Comparison of ENCODE assay signal across 12 cellular contexts in genomic region chr19:47730521-47730889, GRCh38. TPM values are rescaled to one million over a fixed set of nuclear protein-coding genes. Genes with fewer than 3 reads are reported as not detected.
DNase-seq lines count a peak whose midpoint lies in the region; ATAC-seq, FAIRE-seq and TF ChIP-seq lines count a peak whose summit lies in the region.
"Had no signal": no experiment of that assay in that cellular context is flagged by ENCODE, and none has a peak within 500 bp of the region (broad histone marks: within the 10 kb centered on the region; RNA-seq: fewer than 3 reads in every experiment).

No MANE protein-coding gene starts in this region.

- peaks cover 11% of the 10 kb centered on the region for H3K4me1 ChIP-seq in Caco-2
- H3K4me1 ChIP-seq in PC-3 (ENCODE audit: insufficient read depth, low read length): peaks cover 16% of the 10 kb centered on the region
- peaks cover 23% of the 10 kb centered on the region for H3K4me1 ChIP-seq in endothelial cell of umbilical vein (ENCODE audit: control insufficient read depth, extremely low read depth, insufficient read depth, low read length)
- H3K4me1 ChIP-seq in sigmoid colon: peaks cover 0 to 49% (median 47%) of the 10 kb centered on the region in 4 donors

- no peaks in the 10 kb centered on the region for H3K36me3 ChIP-seq in Caco-2 (ENCODE audit: control insufficient read depth, insufficient read depth, low read length)
- no peaks in the 10 kb centered on the region for H3K36me3 ChIP-seq in PC-3 (ENCODE audit: low read depth, low read length)
- peaks cover 12 to 24% of the 10 kb centered on the region in 2 experiments for H3K36me3 ChIP-seq in endothelial cell of umbilical vein (ENCODE audit: control insufficient read depth in 2 of 2, extremely low read depth in 1 of 2, insufficient read depth in 2 of 2, low read length in 2 of 2)
- peaks cover 11 to 80% (median 45%) of the 10 kb centered on the region in 4 donors for H3K36me3 ChIP-seq in sigmoid colon

- H3K27me3 ChIP-seq in Caco-2 (replicated peaks; ENCODE audit: control insufficient read depth, insufficient read depth, low read length): no peaks in the 10 kb centered on the region
- H3K27me3 ChIP-seq in PC-3 (ENCODE audit: low read length): no peaks in the 10 kb centered on the region
- no peaks in the 10 kb centered on the region for H3K27me3 ChIP-seq in endothelial cell of umbilical vein (ENCODE audit: control insufficient read depth in 2 of 2, insufficient read depth in 2 of 2, low read length in 2 of 2)
- H3K27me3 ChIP-seq in sigmoid colon: no peaks in the 10 kb centered on the region
- H3K27me3 ChIP-seq: foreskin keratinocyte had no signal

- intact Hi-C loops in Caco-2 (cut with micrococcal nuclease; ENCODE audit: unreplicated experiment): loop anchor here (1.0 kb wide), 1 partner anchor 8 kb away; no protein-coding TSS in a partner anchor
- intact Hi-C loops in PC-3 (cut with micrococcal nuclease): no loop called here
- intact Hi-C loops in endothelial cell of umbilical vein (cut with micrococcal nuclease): loop anchor here (1.0 kb wide), 1 partner anchor 17 kb away; the partner anchor contains the start of gene EHD2
- intact Hi-C loops in sigmoid colon (cut with DNase I): no loop called here

- POLR2A ChIA-PET in Caco-2 (lab: Charles Lee): no interaction called here
- POLR2A ChIA-PET in PC-3 (lab: Charles Lee; ENCODE audit: unreplicated experiment): no interaction called here
- POLR2A ChIA-PET in endothelial cell of umbilical vein (lab: Charles Lee): interaction anchor here (1.4 to 1.6 kb wide), 2 partner anchors 11 to 17 kb away, joined by 3 to 4 read pairs; no protein-coding TSS in a partner anchor

- H3K9ac ChIP-seq in PC-3 (ENCODE audit: low read length) (no peak overlapping the region), endothelial cell of umbilical vein (replicated peaks; ENCODE audit: extremely low read depth, insufficient read depth, low read length) (no peak overlapping the region)

- H3K36me3 Mint-ChIP-seq in Caco-2 (ENCODE audit: insufficient read depth, unreplicated experiment): peaks cover 38% of the 10 kb centered on the region

- no peaks in the 10 kb centered on the region for H3K9me2 ChIP-seq in PC-3 (replicated peaks; ENCODE audit: low read length)

- peak overlapping the region; percentile 41 for H3K4me2 ChIP-seq in PC-3 (ENCODE audit: low read length)
- no peak overlapping the region for H3K4me2 ChIP-seq in endothelial cell of umbilical vein (ENCODE audit: insufficient read depth, low read length)

- TF ChIP-seq POLR2A in endothelial cell of umbilical vein (IDR thresholded peaks at IDR 0.05; ENCODE audit: low read depth, low read length) (no peak), sigmoid colon (IDR thresholded peaks at IDR 0.05) (no peak)

- FAIRE-seq in endothelial cell of umbilical vein (lab: Jason Lieb, UNC): no peak

- H3K79me2 ChIP-seq in PC-3 (ENCODE audit: low read length) (no peaks in the 10 kb centered on the region), endothelial cell of umbilical vein (ENCODE audit: control insufficient read depth, insufficient read depth, low read length) (peaks cover 13% of the 10 kb centered on the region)

- ATAC-seq in PC-3 (no peak), HG02970 (IDR thresholded peaks at IDR 0.05; ENCODE audit: low FRiP score, unreplicated experiment) (no peak)

- CTCF ChIA-PET in Caco-2 (lab: Charles Lee): interaction anchor here (1.6 kb wide), 1 partner anchor 18 kb away, joined by 11 read pairs; the partner anchor contains the start of gene EHD2
- CTCF ChIA-PET in PC-3 (lab: Charles Lee): no interaction called here
- CTCF ChIA-PET in endothelial cell of umbilical vein (lab: Charles Lee): interaction anchor here (1.4 to 4.2 kb wide), 3 partner anchors 13 to 24 kb away, joined by 5 to 47 read pairs (median 5); partner anchors contain the start of gene EHD2

- H3K9me3 ChIP-seq in Caco-2: no peaks in the 10 kb centered on the region
- no peaks in the 10 kb centered on the region for H3K9me3 ChIP-seq in PC-3 (ENCODE audit: low read length)
- no peaks in the 10 kb centered on the region for H3K9me3 ChIP-seq in endothelial cell of umbilical vein (replicated peaks; ENCODE audit: control insufficient read depth, insufficient read depth, low read length)
- H3K9me3 ChIP-seq in sigmoid colon: no peaks in the 10 kb centered on the region

- no peak for TF ChIP-seq EP300 in sigmoid colon (IDR thresholded peaks at IDR 0.05)

- BruUV-seq in Caco-2 (replicated peaks; lab: Mats Ljungman, UMichigan) (no TSS peak), PC-3 (replicated peaks; lab: Mats Ljungman, UMichigan) (no TSS peak), endothelial cell of umbilical vein (replicated peaks; lab: Mats Ljungman, UMichigan) (no TSS peak)

- H3K4me3 ChIP-seq in Caco-2 (ENCODE audit: low read depth, low read length) (peak overlapping the region; percentile 44), PC-3 (ENCODE audit: low read length) (0 out of 2 replicates have a peak overlapping the region, but pooled peaks have one; percentile 74), endothelial cell of umbilical vein (replicated peaks in 1 of 3; ENCODE audit: insufficient read depth in 1 of 3, low read depth in 1 of 3, low read length in 3 of 3) (no peak overlapping the region), sigmoid colon (no peak overlapping the region)

- DNase-seq in Caco-2 (no peak), PC-3 (no peak), endothelial cell of umbilical vein (ENCODE audit: low read depth, low spot score) (no peak), sigmoid colon (no peak), caudate nucleus (lab: John Stamatoyannopoulos, UW) (no peak), putamen (ENCODE audit: low spot score) (no peak)
- DNase-seq: central memory CD4-positive, alpha-beta T cell; NCI-H1092 treated with DMSO at 0.1 percent for 48 hours; NK-92 treated with Interleukin-12 subunit alpha and Interleukin-12 subunit beta, amount 100 ng/mL, for 24 hours; SW 1271 had no signal

- H2AFZ ChIP-seq in PC-3 (ENCODE audit: low read length) (no peak overlapping the region), endothelial cell of umbilical vein (ENCODE audit: low read depth, low read length) (no peak overlapping the region)

- no peaks in the 10 kb centered on the region for H4K20me1 ChIP-seq in PC-3 (ENCODE audit: low read length)
- no peaks in the 10 kb centered on the region for H4K20me1 ChIP-seq in endothelial cell of umbilical vein (replicated peaks; ENCODE audit: control insufficient read depth, extremely low read depth, insufficient read depth, low read length)

- H3K9me3 Mint-ChIP-seq in Caco-2 (ENCODE audit: unreplicated experiment): no peaks in the 10 kb centered on the region

- peak overlapping the region; percentile 85 for H3K4me3 Mint-ChIP-seq in Caco-2 (ENCODE audit: unreplicated experiment)

- H3K27ac Mint-ChIP-seq in Caco-2 (ENCODE audit: unreplicated experiment): peak overlapping the region; percentile 93

- 79 to 89% methylated on average over 8 of the region's 8 CpGs for WGBS in sigmoid colon, 2 donors

- H3K4me1 Mint-ChIP-seq in Caco-2 (ENCODE audit: low read depth, unreplicated experiment): peaks cover 26% of the 10 kb centered on the region

- H3K9me1 ChIP-seq in endothelial cell of umbilical vein (replicated peaks; ENCODE audit: control insufficient read depth, extremely low read depth, insufficient read depth, low read length): no peaks in the 10 kb centered on the region

- TF ChIP-seq CTCF in Caco-2 (IDR thresholded peaks at IDR 0.05; ENCODE audit: insufficient read depth in 1 of 2, low read depth in 1 of 2, low read length in 1 of 2, severe bottlenecking in 1 of 2, unreplicated experiment in 1 of 2) (no peak), PC-3 (conservative IDR thresholded peaks at IDR 0.05; ENCODE audit: low read depth, low read length) (no peak), endothelial cell of umbilical vein (IDR thresholded peaks at IDR 0.05; ENCODE audit: extremely low read depth in 1 of 2, insufficient read depth in 1 of 2, low read depth in 1 of 2, low read length in 2 of 2) (no peak), sigmoid colon (IDR thresholded peaks at IDR 0.05) (no peak)

- H3K27me3 Mint-ChIP-seq in Caco-2 (ENCODE audit: insufficient read depth, unreplicated experiment): no peaks in the 10 kb centered on the region

- peaks cover 13% of the 10 kb centered on the region for H3F3A ChIP-seq in PC-3 (ENCODE audit: low read length, unreplicated experiment)

- peak overlapping the region; percentile 100; the same call in 1 of the 2 replicates for H3K27ac ChIP-seq in PC-3 (ENCODE audit: low read length)
- H3K27ac ChIP-seq in endothelial cell of umbilical vein (ENCODE audit: insufficient read depth, low read depth, low read length): peak overlapping the region; percentile 50
- peak overlapping the region; percentile 92 to 99 (median 96) for H3K27ac ChIP-seq in sigmoid colon
- H3K27ac ChIP-seq in caudate nucleus (ENCODE audit: low read depth, low read length): no peak overlapping the region

- dilution Hi-C loops in endothelial cell of umbilical vein (cut with MboI; ENCODE audit: extremely low pct_ligation_motif_present, low sequenced_read_pairs): no loop called here

RNA-seq across cellular contexts. Expression of gene NOP53, which starts 14.8 kb away (rescaled TPM):
- total RNA-seq in Caco-2 (2022) (347 and 360 TPM in 2 replicates), PC-3 (2014; rRNA removed) (61.5 and 83.9 TPM in 2 replicates), endothelial cell of umbilical vein (150 and 189 TPM in 2 replicates), sigmoid colon (100 to 1,000 TPM; 432 to 576 (median 557) TPM)
- polyA plus RNA-seq in endothelial cell of umbilical vein (119 and 127 TPM in 2 replicates), sigmoid colon (100 to 1,000 TPM; 304 to 682 (median 589) TPM)
- polyA plus RNA-seq in endothelial cell of umbilical vein (2011; cell fraction: cytosol; rRNA removed): 147 and 201 TPM in 2 replicates
- polyA plus RNA-seq in endothelial cell of umbilical vein (2011; cell fraction: nucleus; rRNA removed): 100 and 102 TPM in 2 replicates
- 170 and 319 TPM in 2 replicates for polyA plus RNA-seq in endothelial cell of umbilical vein (2012)
- polyA minus RNA-seq in endothelial cell of umbilical vein: 49.1 and 63.5 TPM in 2 replicates
- 124 TPM for polyA minus RNA-seq in endothelial cell of umbilical vein (2011; cell fraction: cytosol; rRNA and poly(A)+ RNA removed)
- 40.5 and 45.3 TPM in 2 replicates for polyA minus RNA-seq in endothelial cell of umbilical vein (2011; cell fraction: nucleus; rRNA and poly(A)+ RNA removed)

RNA-seq across cellular contexts. Expression of gene EHD2, which starts 17.3 kb away (rescaled TPM):
- total RNA-seq in Caco-2 (2022) (13.3 and 14.6 TPM in 2 replicates), PC-3 (2014; rRNA removed) (0.11 and 1.4 TPM in 2 replicates), endothelial cell of umbilical vein (220 TPM in 2 replicates), sigmoid colon (100 to 1,000 TPM in 1 of 4 donors, 10 to 100 TPM in 3; 41.8 to 184 (median 72.4) TPM)
- polyA plus RNA-seq in endothelial cell of umbilical vein (105 and 110 TPM in 2 replicates), sigmoid colon (10 to 100 TPM in 2 of 3 donors, 1 to 10 TPM in 1; 3.5 to 26.7 (median 10.8) TPM)
- polyA plus RNA-seq in endothelial cell of umbilical vein (2011; cell fraction: cytosol; rRNA removed): 69.3 and 78.9 TPM in 2 replicates
- 43.3 and 46.3 TPM in 2 replicates for polyA plus RNA-seq in endothelial cell of umbilical vein (2011; cell fraction: nucleus; rRNA removed)
- 110 and 150 TPM in 2 replicates for polyA plus RNA-seq in endothelial cell of umbilical vein (2012)
- 88.1 and 94.3 TPM in 2 replicates for polyA minus RNA-seq in endothelial cell of umbilical vein
- 19.2 TPM for polyA minus RNA-seq in endothelial cell of umbilical vein (2011; cell fraction: cytosol; rRNA and poly(A)+ RNA removed)
- 38.3 and 56.4 TPM in 2 replicates for polyA minus RNA-seq in endothelial cell of umbilical vein (2011; cell fraction: nucleus; rRNA and poly(A)+ RNA removed)

RNA-seq across cellular contexts. Expression of gene SELENOW, which starts 48.0 kb away (rescaled TPM):
- total RNA-seq in Caco-2 (2022) (110 and 119 TPM in 2 replicates), PC-3 (2014; rRNA removed) (277 and 278 TPM in 2 replicates), endothelial cell of umbilical vein (220 and 316 TPM in 2 replicates), sigmoid colon (1,000 to 10,000 TPM; 1,579 to 3,138 (median 2,179) TPM)
- polyA plus RNA-seq in endothelial cell of umbilical vein (613 and 629 TPM in 2 replicates), sigmoid colon (100 to 1,000 TPM; 329 to 999 (median 792) TPM)
- polyA plus RNA-seq in endothelial cell of umbilical vein (2011; cell fraction: cytosol; rRNA removed): 541 and 597 TPM in 2 replicates
- 179 and 190 TPM in 2 replicates for polyA plus RNA-seq in endothelial cell of umbilical vein (2011; cell fraction: nucleus; rRNA removed)
- polyA plus RNA-seq in endothelial cell of umbilical vein (2012): 307 and 370 TPM in 2 replicates
- polyA minus RNA-seq in endothelial cell of umbilical vein: 118 and 129 TPM in 2 replicates
- 45.0 TPM for polyA minus RNA-seq in endothelial cell of umbilical vein (2011; cell fraction: cytosol; rRNA and poly(A)+ RNA removed)
- 24.9 and 26.5 TPM in 2 replicates for polyA minus RNA-seq in endothelial cell of umbilical vein (2011; cell fraction: nucleus; rRNA and poly(A)+ RNA removed)

Comparison
In these comparisons a context has a peak if more than half of its experiments do, and no peak if none do; other contexts are left out.
1. H3K4me3 ChIP-seq: peak in Caco-2 (single experiment) and PC-3 (single experiment); none in endothelial cell of umbilical vein (0 of 3) and sigmoid colon (0 of 4).
2. intact Hi-C loops: an anchor here in Caco-2 (1.0 kb wide) and endothelial cell of umbilical vein (1.0 kb wide); none called in PC-3 and sigmoid colon.